Comparison of ENCODE assay signal across 9 cellular contexts in genomic region chr3:179973931-179974361, GRCh38.
DNase-seq lines count a peak whose midpoint lies in the region; ATAC-seq, FAIRE-seq and TF ChIP-seq lines count a peak whose summit lies in the region.
"Had no signal": no experiment of that assay in that cellular context is flagged by ENCODE, and none has a peak within 500 bp of the region (broad histone marks: within the 10 kb centered on the region; RNA-seq: fewer than 3 reads in every experiment).

No MANE protein-coding gene starts in this region.

- DNase-seq in ELF-1 (ENCODE audit: low read depth, low spot score) (peak; percentile 16), H54 (ENCODE audit: insufficient read length, low spot score) (no peak), kidney tubule cell (ENCODE audit: low spot score) (peak; percentile 12), kidney (no peak), spleen (no peak), upper lobe of right lung (no peak), NCI-H1048 (lab: John Stamatoyannopoulos, UW) (no peak)

- intact Hi-C loops in kidney (cut with DNase I) (no loop called here), spleen (cut with DNase I; ENCODE audit: low total_unique reads) (no loop called here), upper lobe of right lung (cut with DNase I) (no loop called here)

- H3K4me2 ChIP-seq in OCI-LY1 (ENCODE audit: low read length): peak overlapping the region; percentile 54

- no peaks in the 10 kb centered on the region for H3F3A ChIP-seq in OCI-LY1 (ENCODE audit: insufficient read depth, low read length)

- no peak for TF ChIP-seq POLR2A in H54 (IDR thresholded peaks at IDR 0.05; ENCODE audit: low read depth, low read length)
- TF ChIP-seq POLR2A in spleen (IDR thresholded peaks at IDR 0.05): no peak

- peak overlapping the region; percentile 72; the same call in 1 of the 2 replicates for H2AFZ ChIP-seq in OCI-LY1 (ENCODE audit: low read length)

- H3K79me2 ChIP-seq in OCI-LY1 (ENCODE audit: insufficient read depth, low read length): no peaks in the 10 kb centered on the region

- H3K36me3 ChIP-seq in OCI-LY1 (ENCODE audit: insufficient read depth, low read length) (no peaks in the 10 kb centered on the region), kidney (ENCODE audit: control insufficient read depth in 1 of 2, insufficient read depth in 2 of 2, low read length in 2 of 2) (no peaks in the 10 kb centered on the region), spleen (no peaks in the 10 kb centered on the region), upper lobe of right lung (no peaks in the 10 kb centered on the region)

- H3K9me2 ChIP-seq in OCI-LY1 (ENCODE audit: low read depth, low read length): no peaks in the 10 kb centered on the region

- no peak for TF ChIP-seq CTCF in OCI-LY1 (IDR thresholded peaks at IDR 0.05; ENCODE audit: low read length)
- no peak for TF ChIP-seq CTCF in kidney (IDR thresholded peaks at IDR 0.05; ENCODE audit: borderline replicate concordance, extremely low read depth, insufficient read depth)
- TF ChIP-seq CTCF in spleen (IDR thresholded peaks at IDR 0.05 in 8 of 11, conservative IDR thresholded peaks at IDR 0.05 in 3 of 11): no peak
- TF ChIP-seq CTCF in upper lobe of right lung (IDR thresholded peaks at IDR 0.05): no peak

- H3K27ac ChIP-seq in OCI-LY1 (ENCODE audit: low read depth, low read length, poor library complexity, severe bottlenecking) (peak overlapping the region; percentile 56), kidney (ENCODE audit: low read depth in 2 of 2, low read length in 2 of 2) (no peak overlapping the region), spleen (no peak overlapping the region), upper lobe of right lung (no peak overlapping the region)

- H4K20me1 ChIP-seq in OCI-LY1 (ENCODE audit: insufficient read depth, low read length): no peaks in the 10 kb centered on the region

- H3K4me3 ChIP-seq in OCI-LY1 (ENCODE audit: low read depth, low read length, poor library complexity, severe bottlenecking) (peak overlapping the region; percentile 43), kidney (ENCODE audit: low read length in 2 of 2) (no peak overlapping the region), spleen (no peak overlapping the region), upper lobe of right lung (no peak overlapping the region)

- 44 to 49% (median 46%) methylated on average over 4 of the region's 4 CpGs for WGBS in spleen, 5 donors

- H3K9me3 ChIP-seq in OCI-LY1 (ENCODE audit: low read length) (no peaks in the 10 kb centered on the region), kidney (ENCODE audit: control insufficient read depth in 1 of 2, low read length in 2 of 2) (no peaks in the 10 kb centered on the region), spleen (no peaks in the 10 kb centered on the region), upper lobe of right lung (no peaks in the 10 kb centered on the region)

- H3K4me1 ChIP-seq in OCI-LY1 (ENCODE audit: insufficient read depth, low read length, severe bottlenecking) (peaks cover 87% of the 10 kb centered on the region), kidney (ENCODE audit: control insufficient read depth in 1 of 2, insufficient read depth in 1 of 2, low read depth in 1 of 2, low read length in 2 of 2) (no peaks in the 10 kb centered on the region), spleen (no peaks in the 10 kb centered on the region), upper lobe of right lung (no peaks in the 10 kb centered on the region)

- FAIRE-seq in H54 (lab: Jason Lieb, UNC): peak; percentile 90
- no peak for FAIRE-seq in kidney (lab: Jason Lieb, UNC)
- FAIRE-seq: RCC 7860 had no signal

- H3K27me3 ChIP-seq in OCI-LY1 (ENCODE audit: insufficient read depth, low read length) (no peaks in the 10 kb centered on the region), spleen (replicated peaks in 1 of 7) (peaks cover 0 to 11% (median 0%) of the 10 kb centered on the region in 7 donors), upper lobe of right lung (no peaks in the 10 kb centered on the region)

- no peak for ATAC-seq in upper lobe of right lung

- H3K9ac ChIP-seq in OCI-LY1 (ENCODE audit: low read length) (peak overlapping the region; percentile 39), kidney (ENCODE audit: low read length in 2 of 2) (no peak overlapping the region)

Comparison
In these comparisons a context has a peak if more than half of its experiments do, and no peak if none do; other contexts are left out.
1. DNase-seq: peak in ELF-1 (single experiment) and kidney tubule cell (single experiment); none in H54 (single experiment), kidney (single experiment), spleen (single experiment), upper lobe of right lung (single experiment) and NCI-H1048 (single experiment).